ENCODE assay signal across 1 cellular context in the genomic region with DNA sequence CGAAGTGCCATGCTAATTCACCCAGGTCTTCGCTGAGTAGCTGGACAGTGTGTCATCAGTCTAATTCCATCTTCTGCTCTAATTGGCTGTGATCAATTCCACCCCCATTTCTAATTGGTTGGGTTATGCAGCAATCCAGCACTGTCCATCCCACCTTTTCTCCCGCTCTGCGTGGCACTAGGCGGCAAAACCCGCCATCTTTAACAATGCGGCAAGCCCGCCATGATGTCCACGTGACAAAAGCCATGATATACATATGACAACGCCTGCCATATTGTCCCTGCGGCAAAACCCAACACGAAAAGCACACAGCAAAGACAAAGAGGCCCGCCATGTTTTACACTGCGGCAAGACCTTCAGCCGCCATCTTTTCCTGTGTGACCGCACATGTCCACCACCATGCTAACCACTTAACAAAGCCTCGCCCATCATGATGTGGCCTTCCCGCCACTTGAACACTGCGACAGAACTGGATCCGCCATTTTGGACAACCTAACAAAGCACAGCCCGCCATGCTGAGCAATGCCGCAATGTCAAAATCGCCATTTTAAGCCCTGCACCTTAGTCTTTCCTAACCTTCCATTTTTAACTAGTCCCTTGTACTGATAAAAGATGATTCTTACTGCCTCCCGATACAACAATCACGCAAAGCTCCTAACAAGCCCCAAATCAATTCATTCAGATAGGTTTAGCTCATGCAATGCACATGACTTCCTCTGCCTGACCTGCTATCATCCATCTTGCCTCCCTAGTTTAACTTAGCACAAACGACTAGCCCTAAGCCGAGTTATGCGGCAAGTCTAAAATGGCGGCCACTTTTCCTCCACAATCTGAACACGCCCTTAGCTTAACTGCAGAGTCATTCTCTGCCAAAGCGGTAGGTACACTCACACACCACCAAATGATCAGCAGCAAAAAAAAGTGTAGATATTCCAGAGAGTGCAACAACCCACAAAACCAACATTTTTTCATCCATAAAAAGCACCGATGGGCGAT.
TF ChIP-seq lines count a peak whose summit lies in the region.

No MANE protein-coding gene starts in this region.

TF ChIP-seq in K562, 482 proteins besides CTCF, POLR2A, EP300 and RAD21 (continued from another document and continues in another):
- TF ChIP-seq RFX5 (IDR thresholded peaks at IDR 0.05; ENCODE audit: low read depth, low read length) (no peak), E2F3 (CRISPR knock-in tag; IDR thresholded peaks at IDR 0.05) (no peak), TCF7 (IDR thresholded peaks at IDR 0.05; ENCODE audit: borderline replicate concordance) (no peak), ZNF695 (CRISPR knock-in tag; IDR thresholded peaks at IDR 0.05) (no peak), ADNP (tag; IDR thresholded peaks at IDR 0.05) (no peak), MCM3 (IDR thresholded peaks at IDR 0.05) (no peak), SPI1 (IDR thresholded peaks at IDR 0.05; ENCODE audit: borderline replicate concordance, low read depth, low read length) (no peak), ZBTB7A (IDR thresholded peaks at IDR 0.05; ENCODE audit: borderline replicate concordance, control insufficient read depth, low read depth, low read length) (no peak), ZNF518B (CRISPR knock-in tag; IDR thresholded peaks at IDR 0.05) (no peak), NR3C1 (CRISPR knock-in tag; IDR thresholded peaks at IDR 0.05) (no peak), ZNF316 (IDR thresholded peaks at IDR 0.05) (peak; percentile 52), ZNF253 (CRISPR knock-in tag; conservative IDR thresholded peaks at IDR 0.05) (no peak), ZBTB11 (CRISPR knock-in tag; IDR thresholded peaks at IDR 0.05) (no peak), SNIP1 (IDR thresholded peaks at IDR 0.05; ENCODE audit: low read depth) (no peak), MED1 (CRISPR knock-in tag; IDR thresholded peaks at IDR 0.05; ENCODE audit: borderline replicate concordance) (no peak), ZNF3 (CRISPR knock-in tag; IDR thresholded peaks at IDR 0.05) (no peak), HDAC6 (IDR thresholded peaks at IDR 0.05; ENCODE audit: low read depth, low read length) (no peak), ZBED1 (IDR thresholded peaks at IDR 0.05) (no peak), ZKSCAN3 (CRISPR knock-in tag; IDR thresholded peaks at IDR 0.05) (no peak), MTF1 (CRISPR knock-in tag; IDR thresholded peaks at IDR 0.05; ENCODE audit: borderline replicate concordance) (no peak), MAZ (CRISPR knock-in tag; conservative IDR thresholded peaks at IDR 0.05 in 1 of 2, IDR thresholded peaks at IDR 0.05 in 1 of 2) (no peak), CBFA2T2 (conservative IDR thresholded peaks at IDR 0.05) (peak; percentile 63), ZNF408 (CRISPR knock-in tag; IDR thresholded peaks at IDR 0.05; ENCODE audit: low read depth) (no peak), ATF2 (CRISPR knock-in tag; IDR thresholded peaks at IDR 0.05) (no peak), NCOA1 (IDR thresholded peaks at IDR 0.05; ENCODE audit: low read depth) (no peak), GMEB1 (CRISPR knock-in tag; IDR thresholded peaks at IDR 0.05) (no peak), PHB2 (IDR thresholded peaks at IDR 0.05; ENCODE audit: low read depth) (no peak), EHMT2 (IDR thresholded peaks at IDR 0.05) (peak; percentile 38; the same call in 1 of the 2 replicates), ZNF274 (IDR thresholded peaks at IDR 0.05; ENCODE audit: borderline replicate concordance, low read depth, low read length) (no peak), PATZ1 (CRISPR knock-in tag; IDR thresholded peaks at IDR 0.05; ENCODE audit: borderline replicate concordance) (no peak), ZNF143 (CRISPR knock-in tag; IDR thresholded peaks at IDR 0.05) (no peak), TAL1 (IDR thresholded peaks at IDR 0.05) (no peak), CC2D1A (IDR thresholded peaks at IDR 0.05) (no peak), POLR3A (IDR thresholded peaks at IDR 0.05; ENCODE audit: borderline replicate concordance, extremely low read depth, insufficient read depth, insufficient read length) (no peak), TFE3 (CRISPR knock-in tag; IDR thresholded peaks at IDR 0.05) (no peak)
- TF ChIP-seq, protein P1, sequence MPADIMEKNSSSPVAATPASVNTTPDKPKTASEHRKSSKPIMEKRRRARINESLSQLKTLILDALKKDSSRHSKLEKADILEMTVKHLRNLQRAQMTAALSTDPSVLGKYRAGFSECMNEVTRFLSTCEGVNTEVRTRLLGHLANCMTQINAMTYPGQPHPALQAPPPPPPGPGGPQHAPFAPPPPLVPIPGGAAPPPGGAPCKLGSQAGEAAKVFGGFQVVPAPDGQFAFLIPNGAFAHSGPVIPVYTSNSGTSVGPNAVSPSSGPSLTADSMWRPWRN (IDR thresholded peaks at IDR 0.05; ENCODE audit: low read depth) = no peak
- TF ChIP-seq, protein P2, sequence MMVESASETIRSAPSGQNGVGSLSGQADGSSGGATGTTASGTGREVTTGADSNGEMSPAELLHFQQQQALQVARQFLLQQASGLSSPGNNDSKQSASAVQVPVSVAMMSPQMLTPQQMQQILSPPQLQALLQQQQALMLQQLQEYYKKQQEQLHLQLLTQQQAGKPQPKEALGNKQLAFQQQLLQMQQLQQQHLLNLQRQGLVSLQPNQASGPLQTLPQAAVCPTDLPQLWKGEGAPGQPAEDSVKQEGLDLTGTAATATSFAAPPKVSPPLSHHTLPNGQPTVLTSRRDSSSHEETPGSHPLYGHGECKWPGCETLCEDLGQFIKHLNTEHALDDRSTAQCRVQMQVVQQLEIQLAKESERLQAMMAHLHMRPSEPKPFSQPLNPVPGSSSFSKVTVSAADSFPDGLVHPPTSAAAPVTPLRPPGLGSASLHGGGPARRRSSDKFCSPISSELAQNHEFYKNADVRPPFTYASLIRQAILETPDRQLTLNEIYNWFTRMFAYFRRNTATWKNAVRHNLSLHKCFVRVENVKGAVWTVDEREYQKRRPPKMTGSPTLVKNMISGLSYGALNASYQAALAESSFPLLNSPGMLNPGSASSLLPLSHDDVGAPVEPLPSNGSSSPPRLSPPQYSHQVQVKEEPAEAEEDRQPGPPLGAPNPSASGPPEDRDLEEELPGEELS (CRISPR knock-in tag; IDR thresholded peaks at IDR 0.05; ENCODE audit: borderline replicate concordance) = no peak
- TF ChIP-seq, protein P3, sequence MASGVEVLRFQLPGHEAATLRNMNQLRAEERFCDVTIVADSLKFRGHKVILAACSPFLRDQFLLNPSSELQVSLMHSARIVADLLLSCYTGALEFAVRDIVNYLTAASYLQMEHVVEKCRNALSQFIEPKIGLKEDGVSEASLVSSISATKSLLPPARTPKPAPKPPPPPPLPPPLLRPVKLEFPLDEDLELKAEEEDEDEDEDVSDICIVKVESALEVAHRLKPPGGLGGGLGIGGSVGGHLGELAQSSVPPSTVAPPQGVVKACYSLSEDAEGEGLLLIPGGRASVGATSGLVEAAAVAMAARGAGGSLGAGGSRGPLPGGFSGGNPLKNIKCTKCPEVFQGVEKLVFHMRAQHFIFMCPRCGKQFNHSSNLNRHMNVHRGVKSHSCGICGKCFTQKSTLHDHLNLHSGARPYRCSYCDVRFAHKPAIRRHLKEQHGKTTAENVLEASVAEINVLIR (CRISPR knock-in tag; IDR thresholded peaks at IDR 0.05) = no peak
- TF ChIP-seq, protein P4, sequence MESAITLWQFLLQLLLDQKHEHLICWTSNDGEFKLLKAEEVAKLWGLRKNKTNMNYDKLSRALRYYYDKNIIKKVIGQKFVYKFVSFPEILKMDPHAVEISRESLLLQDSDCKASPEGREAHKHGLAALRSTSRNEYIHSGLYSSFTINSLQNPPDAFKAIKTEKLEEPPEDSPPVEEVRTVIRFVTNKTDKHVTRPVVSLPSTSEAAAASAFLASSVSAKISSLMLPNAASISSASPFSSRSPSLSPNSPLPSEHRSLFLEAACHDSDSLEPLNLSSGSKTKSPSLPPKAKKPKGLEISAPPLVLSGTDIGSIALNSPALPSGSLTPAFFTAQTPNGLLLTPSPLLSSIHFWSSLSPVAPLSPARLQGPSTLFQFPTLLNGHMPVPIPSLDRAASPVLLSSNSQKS (CRISPR knock-in tag; IDR thresholded peaks at IDR 0.05) = no peak
